In genomic region chr5:126403156-126403555, GRCh38 we compare ENCODE assay signal across 15 cellular contexts.
"Had no signal": no experiment of that assay in that cellular context is flagged by ENCODE, and none has a peak within 500 bp of the region (broad histone marks: within the 10 kb centered on the region; RNA-seq: fewer than 3 reads in every experiment).

No MANE protein-coding gene starts in this region.

- H3K4me1 ChIP-seq: neural progenitor cell, parathyroid adenoma had no signal

- H3K4me1 Mint-ChIP-seq: neural progenitor cell had no signal

- FAIRE-seq: frontal cortex had no signal

- ATAC-seq: activated CD4-positive, CD25-positive, alpha-beta regulatory T cell treated with anti-CD3 and anti-CD28 coated beads, Interleukin-2, amount 50 U/mL, for 24 hours; heart right ventricle; left colon had no signal

- H3K4me3 Mint-ChIP-seq: activated T-helper 1 cell treated with anti-CD3 and anti-CD28 coated beads, Interleukin-12 subunit alpha, Interleukin-12 subunit beta, Interleukin-2, Interleukin-4 antibody, amounts not matched to agents 30 ng/mL and 10 ng/mL and 1 ng/mL, durations not matched to agents 14 hours and 24 hours and 36 hours; neural progenitor cell had no signal

- H3K36me3 Mint-ChIP-seq: neural progenitor cell had no signal

- DNase-seq: activated naive CD4-positive, alpha-beta T cell; dorsolateral prefrontal cortex; heart right ventricle; left colon; stimulated activated CD4-positive, alpha-beta T cell treated with anti-CD3 and anti-CD28 coated beads, Interleukin-15, amount 100 ng/mL, for 24 hours; stimulated activated CD4-positive, alpha-beta T cell treated with anti-CD3 and anti-CD28 coated beads, Interleukin-4, amount 100 ng/mL, for 1 hour; stimulated activated naive CD4-positive, alpha-beta T cell; SW 1271; transverse colon had no signal

- H3K36me3 ChIP-seq: heart right ventricle had no signal

- H3K4me3 ChIP-seq: dorsolateral prefrontal cortex, heart right ventricle, neural progenitor cell, skin epidermis, transverse colon had no signal

- H3K27me3 ChIP-seq: dorsolateral prefrontal cortex, heart right ventricle, neural progenitor cell, transverse colon had no signal

- H3K27ac Mint-ChIP-seq: activated T-helper 1 cell treated with anti-CD3 and anti-CD28 coated beads, Interleukin-12 subunit alpha, Interleukin-12 subunit beta, Interleukin-2, Interleukin-4 antibody, amounts not matched to agents 30 ng/mL and 10 ng/mL and 1 ng/mL, durations not matched to agents 14 hours and 24 hours and 36 hours; neural progenitor cell had no signal

- H3K27ac ChIP-seq: dorsolateral prefrontal cortex, heart right ventricle, neural progenitor cell, parathyroid adenoma, skin epidermis had no signal
